Comparison of ENCODE assay signal across 2 cellular contexts in the genomic region with DNA sequence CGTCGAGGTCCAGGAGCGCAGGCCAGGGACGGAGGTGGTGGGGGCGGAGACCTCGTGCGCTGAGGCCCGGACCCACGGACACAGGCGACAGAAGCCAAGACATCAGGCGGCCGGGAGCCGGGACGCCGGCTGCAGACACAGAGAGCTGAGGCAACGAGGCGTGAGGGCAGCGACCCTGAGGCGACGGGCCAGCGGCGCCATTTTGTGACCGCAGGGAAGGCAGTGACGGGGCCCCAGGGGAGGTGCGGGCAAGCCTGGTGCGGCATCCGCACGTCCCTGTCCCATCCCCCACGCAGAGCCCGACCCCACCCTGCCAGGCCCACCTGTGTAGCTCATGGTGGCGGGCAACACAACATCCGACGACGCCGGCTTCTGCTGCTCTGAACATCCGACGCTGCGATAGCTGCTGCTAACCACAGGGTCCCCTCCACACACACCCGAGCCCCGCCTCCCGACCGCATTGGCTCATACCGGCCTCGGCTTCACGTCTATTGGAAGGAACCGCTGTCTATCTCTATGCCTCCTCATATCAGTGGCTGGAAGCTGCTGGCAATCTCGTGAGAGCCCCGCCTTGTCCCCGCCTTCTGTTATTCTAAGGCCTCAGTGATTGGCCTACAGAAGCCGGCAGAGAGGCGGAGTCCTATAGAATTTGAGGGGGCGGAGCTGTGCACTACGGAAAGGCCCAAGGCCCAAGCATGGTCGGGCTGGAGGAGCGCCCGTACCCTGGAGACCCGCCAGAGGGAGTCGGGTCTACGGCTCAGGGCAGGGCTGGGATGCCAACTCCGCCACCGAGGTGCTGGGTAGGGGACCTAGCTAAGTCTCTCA.
TF ChIP-seq lines count a peak whose summit lies in the region.

A gene with protein sequence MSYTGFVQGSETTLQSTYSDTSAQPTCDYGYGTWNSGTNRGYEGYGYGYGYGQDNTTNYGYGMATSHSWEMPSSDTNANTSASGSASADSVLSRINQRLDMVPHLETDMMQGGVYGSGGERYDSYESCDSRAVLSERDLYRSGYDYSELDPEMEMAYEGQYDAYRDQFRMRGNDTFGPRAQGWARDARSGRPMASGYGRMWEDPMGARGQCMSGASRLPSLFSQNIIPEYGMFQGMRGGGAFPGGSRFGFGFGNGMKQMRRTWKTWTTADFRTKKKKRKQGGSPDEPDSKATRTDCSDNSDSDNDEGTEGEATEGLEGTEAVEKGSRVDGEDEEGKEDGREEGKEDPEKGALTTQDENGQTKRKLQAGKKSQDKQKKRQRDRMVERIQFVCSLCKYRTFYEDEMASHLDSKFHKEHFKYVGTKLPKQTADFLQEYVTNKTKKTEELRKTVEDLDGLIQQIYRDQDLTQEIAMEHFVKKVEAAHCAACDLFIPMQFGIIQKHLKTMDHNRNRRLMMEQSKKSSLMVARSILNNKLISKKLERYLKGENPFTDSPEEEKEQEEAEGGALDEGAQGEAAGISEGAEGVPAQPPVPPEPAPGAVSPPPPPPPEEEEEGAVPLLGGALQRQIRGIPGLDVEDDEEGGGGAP (minus strand): TSS at position 401 of the 825 bp plus-strand sequence. CDS start 65 bp downstream, at position 336.

TF ChIP-seq in IMR-90, 13 proteins besides CTCF, POLR2A, EP300 and RAD21:
- peak; percentile 45 for TF ChIP-seq MXI1 (IDR thresholded peaks at IDR 0.05; ENCODE audit: borderline replicate concordance, low read depth, low read length)
- TF ChIP-seq NFE2L2 (IDR thresholded peaks at IDR 0.05; ENCODE audit: low read depth, low read length), result no peak
- no peak for TF ChIP-seq CEBPB (IDR thresholded peaks at IDR 0.05; ENCODE audit: low read depth, low read length)
- TF ChIP-seq, protein P1, sequence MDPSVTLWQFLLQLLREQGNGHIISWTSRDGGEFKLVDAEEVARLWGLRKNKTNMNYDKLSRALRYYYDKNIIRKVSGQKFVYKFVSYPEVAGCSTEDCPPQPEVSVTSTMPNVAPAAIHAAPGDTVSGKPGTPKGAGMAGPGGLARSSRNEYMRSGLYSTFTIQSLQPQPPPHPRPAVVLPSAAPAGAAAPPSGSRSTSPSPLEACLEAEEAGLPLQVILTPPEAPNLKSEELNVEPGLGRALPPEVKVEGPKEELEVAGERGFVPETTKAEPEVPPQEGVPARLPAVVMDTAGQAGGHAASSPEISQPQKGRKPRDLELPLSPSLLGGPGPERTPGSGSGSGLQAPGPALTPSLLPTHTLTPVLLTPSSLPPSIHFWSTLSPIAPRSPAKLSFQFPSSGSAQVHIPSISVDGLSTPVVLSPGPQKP (IDR thresholded peaks at IDR 0.05; ENCODE audit: borderline replicate concordance, low read depth, low read length), result 0 out of 2 replicates have a peak, but pooled peaks have one; percentile 5
- TF ChIP-seq MAFK (IDR thresholded peaks at IDR 0.05; ENCODE audit: low read depth, low read length), result no peak
- TF ChIP-seq FOS (IDR thresholded peaks at IDR 0.05; ENCODE audit: low read depth, low read length), result peak; percentile 91
- TF ChIP-seq SMC3 (IDR thresholded peaks at IDR 0.05; ENCODE audit: low read depth, low read length), result peak; percentile 69
- TF ChIP-seq, protein P2, sequence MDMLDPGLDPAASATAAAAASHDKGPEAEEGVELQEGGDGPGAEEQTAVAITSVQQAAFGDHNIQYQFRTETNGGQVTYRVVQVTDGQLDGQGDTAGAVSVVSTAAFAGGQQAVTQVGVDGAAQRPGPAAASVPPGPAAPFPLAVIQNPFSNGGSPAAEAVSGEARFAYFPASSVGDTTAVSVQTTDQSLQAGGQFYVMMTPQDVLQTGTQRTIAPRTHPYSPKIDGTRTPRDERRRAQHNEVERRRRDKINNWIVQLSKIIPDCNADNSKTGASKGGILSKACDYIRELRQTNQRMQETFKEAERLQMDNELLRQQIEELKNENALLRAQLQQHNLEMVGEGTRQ (IDR thresholded peaks at IDR 0.05; ENCODE audit: low read depth, low read length), result 0 out of 2 replicates have a peak, but pooled peaks have one; percentile 4
- TF ChIP-seq BHLHE40 (IDR thresholded peaks at IDR 0.05; ENCODE audit: low read depth, low read length), result peak; percentile 51; the same call in 1 of the 2 replicates
- peak; percentile 20; the same call in 1 of the 2 replicates for TF ChIP-seq MAZ (IDR thresholded peaks at IDR 0.05; ENCODE audit: borderline replicate concordance, low read depth, low read length)
- TF ChIP-seq RCOR1 (IDR thresholded peaks at IDR 0.05; ENCODE audit: insufficient replicate concordance, low read length), result no peak
- TF ChIP-seq CHD1 (IDR thresholded peaks at IDR 0.05; ENCODE audit: low read depth, low read length), result no peak
- no peak for TF ChIP-seq RFX5 (IDR thresholded peaks at IDR 0.05; ENCODE audit: low read depth, low read length)

TF ChIP-seq in endothelial cell of umbilical vein, 7 proteins besides CTCF, POLR2A, EP300 and RAD21:
- TF ChIP-seq POLR2AphosphoS5 (IDR thresholded peaks at IDR 0.05; ENCODE audit: insufficient read depth, low read depth, low read length) (peak; percentile 86), FOS (IDR thresholded peaks at IDR 0.05; ENCODE audit: borderline replicate concordance, insufficient read depth, low read length) (no peak)
TF ChIP-seq in endothelial cell of umbilical vein: peak in this region for 1.
